ENCODE assay signal across 19 cellular contexts in genomic region chr16:72493681-72494415, GRCh38.
A peak's percentile ranks its signal among the peaks of the same experiment; 100 is the strongest.
DNase-seq lines count a peak whose midpoint lies in the region; TF ChIP-seq lines count a peak whose summit lies in the region.
"Had no signal": no experiment of that assay in that cellular context is flagged by ENCODE, and none has a peak within 500 bp of the region (broad histone marks: within the 10 kb centered on the region; RNA-seq: fewer than 3 reads in every experiment).

No MANE protein-coding gene starts in this region.

- no peak overlapping the region for H3K4me2 ChIP-seq in neural cell (ENCODE audit: low read length)
- H3K4me2 ChIP-seq: BLaER1 treated with 17β-estradiol and CSF1 and Interleukin-3, amounts not matched to agents 10 nM and 100 nM had no signal

- H3K27me3 ChIP-seq in BJ (ENCODE audit: control insufficient read depth, insufficient read depth, low read length) (no peaks in the 10 kb centered on the region), neural cell (ENCODE audit: insufficient read depth, low read depth, low read length) (no peaks in the 10 kb centered on the region)
- H3K27me3 ChIP-seq: BLaER1 treated with 17β-estradiol and CSF1 and Interleukin-3, amounts not matched to agents 10 nM and 100 nM; dorsolateral prefrontal cortex; left lung; pancreas had no signal

- peaks cover 17% of the 10 kb centered on the region for H3K79me2 ChIP-seq in neural cell (replicated peaks; ENCODE audit: insufficient read depth, low read length)

- POLR2A ChIA-PET in BJ (lab: Charles Lee): interaction anchor here (0.5 kb wide), 1 partner anchor 34 kb away, joined by 3 read pairs; no protein-coding TSS in a partner anchor

- no peak overlapping the region for H2AFZ ChIP-seq in neural cell (ENCODE audit: low read depth, low read length)

- H3F3A ChIP-seq in neural cell (ENCODE audit: insufficient read depth, low read length, poor library complexity, severe bottlenecking): no peaks in the 10 kb centered on the region

- H3K4me3 ChIP-seq in BJ (ENCODE audit: low read depth, low read length) (no peak overlapping the region), astrocyte of the spinal cord (ENCODE audit: low read depth, low read length) (no peak overlapping the region), neural cell (ENCODE audit: low read length) (no peak overlapping the region)
- H3K4me3 ChIP-seq: BLaER1 treated with 17β-estradiol and CSF1 and Interleukin-3, amounts not matched to agents 10 nM and 100 nM; dorsolateral prefrontal cortex; left lung; pancreas; SK-N-MC had no signal

- TF ChIP-seq CTCF in BJ (IDR thresholded peaks at IDR 0.05; ENCODE audit: insufficient read depth, low read depth, low read length) (no peak), astrocyte of the spinal cord (IDR thresholded peaks at IDR 0.05; ENCODE audit: low read depth, low read length) (no peak), neural cell (IDR thresholded peaks at IDR 0.05; ENCODE audit: poor library complexity, severe bottlenecking) (no peak), GM13976 (IDR thresholded peaks at IDR 0.05; ENCODE audit: borderline replicate concordance, control extremely low read depth, extremely low read depth, insufficient read depth, missing control alignments) (no peak)

- no peak for TF ChIP-seq EP300 in neural cell (conservative IDR thresholded peaks at IDR 0.05; ENCODE audit: poor library complexity, severe bottlenecking)

- H3K9me2 ChIP-seq in neural cell (ENCODE audit: insufficient read depth, low read length): no peaks in the 10 kb centered on the region

- H3K36me3 ChIP-seq in BJ (ENCODE audit: control insufficient read depth, insufficient read depth, low read length) (no peaks in the 10 kb centered on the region), neural cell (ENCODE audit: insufficient read depth, low read length) (no peaks in the 10 kb centered on the region)
- H3K36me3 ChIP-seq: BLaER1 treated with 17β-estradiol and CSF1 and Interleukin-3, amounts not matched to agents 10 nM and 100 nM; left lung; pancreas had no signal

- H4K20me1 ChIP-seq in neural cell (ENCODE audit: insufficient read depth): no peaks in the 10 kb centered on the region
- H4K20me1 ChIP-seq: BLaER1 treated with 17β-estradiol and CSF1 and Interleukin-3, amounts not matched to agents 10 nM and 100 nM had no signal

- H3K9ac ChIP-seq in neural cell (ENCODE audit: low read length): peak overlapping the region; percentile 56
- H3K9ac ChIP-seq: BLaER1 treated with 17β-estradiol and CSF1 and Interleukin-3, amounts not matched to agents 10 nM and 100 nM had no signal

- H3K9me3 ChIP-seq in neural cell (ENCODE audit: low read length): no peaks in the 10 kb centered on the region
- H3K9me3 ChIP-seq: BLaER1 treated with 17β-estradiol and CSF1 and Interleukin-3, amounts not matched to agents 10 nM and 100 nM; left lung; pancreas had no signal

- peak overlapping the region; percentile 91 for H3K27ac ChIP-seq in neural cell (ENCODE audit: low read length)
- H3K27ac ChIP-seq: BLaER1 treated with 17β-estradiol and CSF1 and Interleukin-3, amounts not matched to agents 10 nM and 100 nM; dorsolateral prefrontal cortex; left lung; pancreas; SK-N-MC had no signal

- CTCF ChIA-PET in BJ (lab: Yijun Ruan, JAX): interaction anchor here (0.7 to 1.4 kb wide), 3 partner anchors 27 to 745 kb away, joined by 3 to 4 read pairs (median 3); no protein-coding TSS in a partner anchor

- peak; percentile 60 for DNase-seq in BJ (ENCODE audit: low read depth)
- peak; percentile 70 for DNase-seq in LHCN-M2 (ENCODE audit: low read depth)
- peak; percentile 60 for DNase-seq in astrocyte of the spinal cord (ENCODE audit: low read depth, low spot score)
- no peak for DNase-seq in NCI-H510A treated with DMSO at 0.1 percent for 48 hours (lab: John Stamatoyannopoulos, UW)
- DNase-seq in NCI-H82 (lab: John Stamatoyannopoulos, UW): no peak
- DNase-seq in GM13976 (ENCODE audit: low spot score): no peak
- DNase-seq in SKM-1 (lab: John Stamatoyannopoulos, UW; ENCODE audit: unreplicated experiment): no peak
- DNase-seq: activated CD8-positive, alpha-beta memory T cell treated with anti-CD3 and anti-CD28 coated beads for 24 hours; aorta; DMS153; dorsolateral prefrontal cortex; left lung; NCI-H1694 treated with DMSO at 0.1 percent for 48 hours; NCI-H446 treated with DMSO at 0.1 percent for 48 hours; pancreas; stimulated activated naive B cell treated with anti-CD40 and anti-IgM and Interleukin-4, amounts not matched to agents 10 μg/mL and 1 μg/mL and 100 μg/mL, for 72 hours had no signal

- no peak for TF ChIP-seq RAD21 in neural cell (conservative IDR thresholded peaks at IDR 0.05)

- in situ Hi-C loops in astrocyte of the spinal cord (cut with HindIII; ENCODE audit: low sequenced_read_pairs): no loop called here
- in situ Hi-C loops in GM13976 (cut with MboI; ENCODE audit: low sequenced_read_pairs, unreplicated experiment): no loop called here

TF ChIP-seq in neural cell, 6 proteins besides CTCF, POLR2A, EP300 and RAD21:
- TF ChIP-seq POLR2AphosphoS5 (IDR thresholded peaks at IDR 0.05) (no peak), EZH2 (IDR thresholded peaks at IDR 0.05; ENCODE audit: borderline replicate concordance, insufficient read depth, low read length, poor library complexity, severe bottlenecking) (no peak), MXI1 (conservative IDR thresholded peaks at IDR 0.05; ENCODE audit: poor library complexity, severe bottlenecking) (no peak), TAF1 (IDR thresholded peaks at IDR 0.05; ENCODE audit: low read depth) (no peak), SMC3 (conservative IDR thresholded peaks at IDR 0.05; ENCODE audit: poor library complexity) (no peak), REST (IDR thresholded peaks at IDR 0.05; ENCODE audit: borderline replicate concordance) (no peak)

Comparison
In these comparisons a context has a peak if more than half of its experiments do, and no peak if none do; other contexts are left out.
1. DNase-seq: peak in BJ (single experiment), LHCN-M2 (single experiment) and astrocyte of the spinal cord (single experiment); none in NCI-H510A treated with DMSO at 0.1 percent for 48 hours (single experiment), NCI-H82 (single experiment), GM13976 (single experiment) and SKM-1 (single experiment).